In the genomic region with DNA sequence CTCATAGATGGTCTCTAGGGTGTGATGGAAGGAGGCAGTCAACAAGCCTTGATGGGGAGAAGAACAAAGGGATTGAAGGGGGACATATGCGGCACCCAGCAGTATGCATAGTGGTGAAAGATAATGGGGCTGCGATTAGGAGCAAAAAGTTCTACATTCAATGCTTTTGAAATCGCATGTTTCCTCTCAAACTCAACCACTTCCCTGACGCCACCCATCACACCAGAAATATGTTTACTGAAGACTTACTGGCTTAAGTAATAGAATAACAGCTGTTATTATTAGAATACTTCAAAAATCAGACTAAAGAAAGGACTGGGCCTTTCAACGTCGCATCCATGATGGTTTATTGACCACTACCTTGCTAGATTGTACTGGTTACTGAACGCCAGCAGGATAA, we compare ENCODE assay signal across 1 cellular context.
TF ChIP-seq lines count a peak whose summit lies in the region.

No MANE protein-coding gene starts in this region.

TF ChIP-seq in H1, 55 proteins besides CTCF, POLR2A, EP300 and RAD21:
- TF ChIP-seq TAF7 (optimal IDR thresholded peaks at IDR 0.05; ENCODE audit: borderline replicate concordance, low read depth, low read length) = no peak
- no peak for TF ChIP-seq GTF2F1 (IDR thresholded peaks at IDR 0.05; ENCODE audit: borderline replicate concordance, low read depth, low read length)
- TF ChIP-seq POU5F1 (IDR thresholded peaks at IDR 0.05; ENCODE audit: low read depth, low read length) = no peak
- no peak for TF ChIP-seq SAP30 (IDR thresholded peaks at IDR 0.05; ENCODE audit: insufficient read depth, insufficient replicate concordance, low read length)
- TF ChIP-seq BCL11A (IDR thresholded peaks at IDR 0.05; ENCODE audit: low read depth in 2 of 2, low read length in 2 of 2) = no peak
- no peak for TF ChIP-seq KDM1A (IDR thresholded peaks at IDR 0.05; ENCODE audit: borderline replicate concordance, low read length)
- TF ChIP-seq EZH2 (IDR thresholded peaks at IDR 0.05; ENCODE audit: low read depth, low read length, severe bottlenecking) = no peak
